In the genomic region with DNA sequence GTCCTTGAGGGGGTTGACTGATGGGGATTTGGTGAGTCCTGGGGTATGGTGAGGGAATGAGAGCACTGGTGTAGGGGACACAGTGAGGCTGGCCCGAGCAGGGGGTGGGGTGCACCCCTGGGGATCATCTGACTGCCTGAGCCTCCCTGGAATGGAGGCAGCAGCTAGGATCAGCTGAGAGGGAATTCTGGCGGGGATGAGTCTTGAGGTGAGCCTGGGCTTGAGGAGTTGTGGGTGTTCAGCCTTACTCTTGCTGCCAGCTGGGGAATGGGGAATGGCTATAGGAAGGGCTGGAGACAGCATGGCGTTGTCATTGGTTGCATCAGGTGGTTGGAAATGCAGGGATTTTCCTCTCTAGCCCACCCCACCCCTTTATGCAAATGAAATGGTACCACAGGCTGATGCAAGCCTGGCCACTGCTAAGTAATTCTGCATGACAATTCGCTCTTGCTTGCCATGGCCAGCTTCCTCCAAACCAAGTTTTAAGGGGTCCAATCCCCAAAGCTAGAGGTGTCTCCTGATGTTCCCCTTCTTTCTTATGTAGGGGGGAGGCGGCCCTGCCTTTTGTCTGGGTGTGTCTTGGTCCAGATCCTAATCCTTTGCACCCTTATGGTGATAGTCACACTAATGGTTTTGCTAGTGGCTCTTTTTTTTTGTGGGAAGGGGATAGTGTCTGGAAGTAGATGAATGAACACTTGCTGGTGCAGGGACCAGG, we compare ENCODE assay signal across 1 cellular context.
TF ChIP-seq lines count a peak whose summit lies in the region.

No MANE protein-coding gene starts in this region.

TF ChIP-seq in neural cell, 6 proteins besides CTCF, POLR2A, EP300 and RAD21:
- TF ChIP-seq, protein P1, sequence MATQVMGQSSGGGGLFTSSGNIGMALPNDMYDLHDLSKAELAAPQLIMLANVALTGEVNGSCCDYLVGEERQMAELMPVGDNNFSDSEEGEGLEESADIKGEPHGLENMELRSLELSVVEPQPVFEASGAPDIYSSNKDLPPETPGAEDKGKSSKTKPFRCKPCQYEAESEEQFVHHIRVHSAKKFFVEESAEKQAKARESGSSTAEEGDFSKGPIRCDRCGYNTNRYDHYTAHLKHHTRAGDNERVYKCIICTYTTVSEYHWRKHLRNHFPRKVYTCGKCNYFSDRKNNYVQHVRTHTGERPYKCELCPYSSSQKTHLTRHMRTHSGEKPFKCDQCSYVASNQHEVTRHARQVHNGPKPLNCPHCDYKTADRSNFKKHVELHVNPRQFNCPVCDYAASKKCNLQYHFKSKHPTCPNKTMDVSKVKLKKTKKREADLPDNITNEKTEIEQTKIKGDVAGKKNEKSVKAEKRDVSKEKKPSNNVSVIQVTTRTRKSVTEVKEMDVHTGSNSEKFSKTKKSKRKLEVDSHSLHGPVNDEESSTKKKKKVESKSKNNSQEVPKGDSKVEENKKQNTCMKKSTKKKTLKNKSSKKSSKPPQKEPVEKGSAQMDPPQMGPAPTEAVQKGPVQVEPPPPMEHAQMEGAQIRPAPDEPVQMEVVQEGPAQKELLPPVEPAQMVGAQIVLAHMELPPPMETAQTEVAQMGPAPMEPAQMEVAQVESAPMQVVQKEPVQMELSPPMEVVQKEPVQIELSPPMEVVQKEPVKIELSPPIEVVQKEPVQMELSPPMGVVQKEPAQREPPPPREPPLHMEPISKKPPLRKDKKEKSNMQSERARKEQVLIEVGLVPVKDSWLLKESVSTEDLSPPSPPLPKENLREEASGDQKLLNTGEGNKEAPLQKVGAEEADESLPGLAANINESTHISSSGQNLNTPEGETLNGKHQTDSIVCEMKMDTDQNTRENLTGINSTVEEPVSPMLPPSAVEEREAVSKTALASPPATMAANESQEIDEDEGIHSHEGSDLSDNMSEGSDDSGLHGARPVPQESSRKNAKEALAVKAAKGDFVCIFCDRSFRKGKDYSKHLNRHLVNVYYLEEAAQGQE (IDR thresholded peaks at IDR 0.05; ENCODE audit: borderline replicate concordance), result no peak
- TF ChIP-seq MXI1 (conservative IDR thresholded peaks at IDR 0.05; ENCODE audit: poor library complexity, severe bottlenecking), result no peak
- TF ChIP-seq SMC3 (conservative IDR thresholded peaks at IDR 0.05; ENCODE audit: poor library complexity), result no peak
- no peak for TF ChIP-seq EZH2 (IDR thresholded peaks at IDR 0.05; ENCODE audit: borderline replicate concordance, insufficient read depth, low read length, poor library complexity, severe bottlenecking)
- no peak for TF ChIP-seq POLR2AphosphoS5 (IDR thresholded peaks at IDR 0.05)
- TF ChIP-seq TAF1 (IDR thresholded peaks at IDR 0.05; ENCODE audit: low read depth), result no peak
